Comparison of ENCODE assay signal across 12 cellular contexts in genomic region chr9:6218099-6218502, GRCh38. TPM values are rescaled to one million over a fixed set of nuclear protein-coding genes. Genes with fewer than 3 reads are reported as not detected.
DNase-seq lines count a peak whose midpoint lies in the region; ATAC-seq, FAIRE-seq and TF ChIP-seq lines count a peak whose summit lies in the region.
"Had no signal": no experiment of that assay in that cellular context is flagged by ENCODE, and none has a peak within 500 bp of the region (broad histone marks: within the 10 kb centered on the region; RNA-seq: fewer than 3 reads in every experiment).

No MANE protein-coding gene starts in this region.

- no peak overlapping the region for H3K56ac ChIP-seq in H9 (ENCODE audit: insufficient read length, low read depth, low read length)

- no peaks in the 10 kb centered on the region for H3K4me1 ChIP-seq in smooth muscle cell (ENCODE audit: low read depth)
- no peaks in the 10 kb centered on the region for H3K4me1 ChIP-seq in H9 (ENCODE audit: insufficient read depth, low read length)

- H2AFZ ChIP-seq in smooth muscle cell (ENCODE audit: low read depth) (peak overlapping the region; percentile 65), H9 (ENCODE audit: low read length) (no peak overlapping the region)

- H3K4me3 ChIP-seq in smooth muscle cell: no peak overlapping the region

- no peak overlapping the region for H2BK20ac ChIP-seq in H9 (ENCODE audit: low read depth, low read length, poor library complexity, severe bottlenecking)

- DNase-seq in HPDE6-E6E7 (ENCODE audit: extremely low spot score) (peak; percentile 31), dedifferentiated amniotic fluid mesenchymal stem cell (ENCODE audit: extremely low spot score) (peak; percentile 49), left lobe of liver (ENCODE audit: low spot score) (no peak), smooth muscle cell (lab: John Stamatoyannopoulos, UW; ENCODE audit: unreplicated experiment) (no peak), frontal cortex (ENCODE audit: low spot score in 2 of 2) (no peak), SKM-1 (lab: John Stamatoyannopoulos, UW; ENCODE audit: unreplicated experiment) (no peak), NCI-H128 (lab: John Stamatoyannopoulos, UW; ENCODE audit: unreplicated experiment) (no peak), H9 (no peak)
- DNase-seq: activated T-cell treated with anti-CD3 and anti-CD28 coated beads, Interleukin-2, amount 50 U/mL, for 1 hour; naive thymus-derived CD8-positive, alpha-beta T cell; NCI-H2227 treated with DMSO at 0.1 percent for 48 hours had no signal

- no peak overlapping the region for H3K14ac ChIP-seq in H9 (ENCODE audit: insufficient read depth, low read length)

- H2AK5ac ChIP-seq in H9 (ENCODE audit: insufficient read length, low read length): no peak overlapping the region

- H3K9me3 Mint-ChIP-seq in H9: no peaks in the 10 kb centered on the region
- H3K9me3 Mint-ChIP-seq: T-helper 2 cell treated with Interferon-gamma antibody and Interleukin-4, amounts not matched to agents 5 μg/mL and 100 μg/mL, for 36 hours had no signal

- H3K23me2 ChIP-seq in H9 (ENCODE audit: insufficient read length, low read depth, low read length, poor library complexity, severe bottlenecking): no peaks in the 10 kb centered on the region

- FAIRE-seq in frontal cortex (lab: Jason Lieb, UNC): no peak

- ATAC-seq in left lobe of liver: peak; percentile 43
- ATAC-seq: naive thymus-derived CD8-positive, alpha-beta T cell had no signal

- no peak overlapping the region for H3K4ac ChIP-seq in H9 (ENCODE audit: low read depth, low read length)

- H3F3A ChIP-seq in smooth muscle cell (ENCODE audit: low read depth): no peaks in the 10 kb centered on the region

- no peaks in the 10 kb centered on the region for H3K9me3 ChIP-seq in smooth muscle cell (replicated peaks; ENCODE audit: low read depth)
- H3K9me3 ChIP-seq in H9 (ENCODE audit: control insufficient read depth, low read depth, low read length): no peaks in the 10 kb centered on the region

- peak overlapping the region in 1 of 3 experiments; percentile 3; a peak in 1 of 7 replicates for H3K27ac Mint-ChIP-seq in H9
- H3K27ac Mint-ChIP-seq: naive thymus-derived CD8-positive, alpha-beta T cell; T-helper 2 cell treated with Interferon-gamma antibody and Interleukin-4, amounts not matched to agents 5 μg/mL and 100 μg/mL, for 36 hours had no signal

- no peak overlapping the region for H3K9ac ChIP-seq in smooth muscle cell (ENCODE audit: low read depth)
- H3K9ac ChIP-seq in H9 (ENCODE audit: extremely low read depth, insufficient read length, low read length): no peak overlapping the region

- H3K23ac ChIP-seq in H9 (ENCODE audit: insufficient read length, low read depth, low read length): no peak overlapping the region

- H3T11ph ChIP-seq in H9 (ENCODE audit: low read length): no peak overlapping the region

- H4K8ac ChIP-seq in H9 (replicated peaks; ENCODE audit: insufficient read length, low read depth, low read length): no peak overlapping the region

- H3K36me3 ChIP-seq in smooth muscle cell (ENCODE audit: low read depth): no peaks in the 10 kb centered on the region

- no peak overlapping the region for H4K91ac ChIP-seq in H9 (ENCODE audit: insufficient read length, low read depth, low read length)

- TF ChIP-seq CTCF in smooth muscle cell (IDR thresholded peaks at IDR 0.05; ENCODE audit: borderline replicate concordance, insufficient read depth, poor library complexity, severe bottlenecking) (no peak), H9 (conservative IDR thresholded peaks at IDR 0.05) (no peak)

- H3K4me3 Mint-ChIP-seq in H9: no peak overlapping the region
- H3K4me3 Mint-ChIP-seq: naive thymus-derived CD8-positive, alpha-beta T cell; T-helper 2 cell treated with Interferon-gamma antibody and Interleukin-4, amounts not matched to agents 5 μg/mL and 100 μg/mL, for 36 hours had no signal

- H3K27me3 ChIP-seq in smooth muscle cell (ENCODE audit: low read depth) (no peaks in the 10 kb centered on the region), H9 (ENCODE audit: insufficient read depth, low read length) (no peaks in the 10 kb centered on the region)

- H4K20me1 ChIP-seq in smooth muscle cell (ENCODE audit: low read depth) (no peaks in the 10 kb centered on the region), H9 (ENCODE audit: control insufficient read depth, insufficient read depth, insufficient read length) (no peaks in the 10 kb centered on the region)

- H2BK12ac ChIP-seq in H9 (ENCODE audit: insufficient read length, low read depth, low read length): no peak overlapping the region

- no peaks in the 10 kb centered on the region for H3K79me1 ChIP-seq in H9 (ENCODE audit: insufficient read depth, low read depth, low read length, poor library complexity, severe bottlenecking)

- H3K4me1 Mint-ChIP-seq in H9: peaks cover 4 to 8% of the 10 kb centered on the region in 2 experiments
- H3K4me1 Mint-ChIP-seq: naive thymus-derived CD8-positive, alpha-beta T cell had no signal

- no peak overlapping the region for H2BK120ac ChIP-seq in H9 (ENCODE audit: low read depth, low read length, poor library complexity, severe bottlenecking)

- no peak overlapping the region for H3K18ac ChIP-seq in H9 (ENCODE audit: insufficient read length, low read depth, low read length)

- H2BK15ac ChIP-seq in H9 (ENCODE audit: low read depth, low read length): no peak overlapping the region

- H3K4me2 ChIP-seq in smooth muscle cell (no peak overlapping the region), H9 (ENCODE audit: insufficient read depth, insufficient read length, low read length) (no peak overlapping the region)

- no peak overlapping the region for H3K27ac ChIP-seq in smooth muscle cell (ENCODE audit: low read depth)
- H3K27ac ChIP-seq in H9 (ENCODE audit: insufficient read length, low read depth, low read length): no peak overlapping the region

- 60% methylated on average over 3 of the region's 3 CpGs for WGBS in smooth muscle cell (ENCODE audit: low lambda C conversion rate)
- no CpG with 5 or more reads among the region's 3 CpGs for WGBS in H9 (ENCODE audit: extremely low coverage, insufficient read length, low lambda C conversion rate)

- no peaks in the 10 kb centered on the region for H3K36me3 Mint-ChIP-seq in H9 (ENCODE audit: insufficient read depth in 1 of 3, low read depth in 3 of 3)
- H3K36me3 Mint-ChIP-seq: naive thymus-derived CD8-positive, alpha-beta T cell had no signal

- H3K79me2 ChIP-seq in smooth muscle cell (ENCODE audit: low read depth) (no peaks in the 10 kb centered on the region), H9 (ENCODE audit: insufficient read depth, low read length) (no peaks in the 10 kb centered on the region)

- no peak overlapping the region for H2BK5ac ChIP-seq in H9 (ENCODE audit: insufficient read length, low read length)

- no peak overlapping the region for H4K5ac ChIP-seq in H9 (ENCODE audit: insufficient read length, low read depth, low read length)

- H3K27me3 Mint-ChIP-seq in H9 (ENCODE audit: low read depth): no peaks in the 10 kb centered on the region

RNA-seq across cellular contexts. Expression of gene IL33, which starts 2.5 kb away (rescaled TPM):
- total RNA-seq in left lobe of liver (9.3 TPM), smooth muscle cell (14.4 and 18.8 TPM in 2 replicates), frontal cortex (8.6 TPM), H9 (2021) (not detected in 2 replicates)
- 3.8 and 6.7 TPM in 2 replicates for polyA plus RNA-seq in smooth muscle cell
- total RNA-seq: naive thymus-derived CD8-positive, alpha-beta T cell had no signal
- polyA plus RNA-seq: naive thymus-derived CD8-positive, alpha-beta T cell had no signal

Comparison
In these comparisons a context has a peak if more than half of its experiments do, and no peak if none do; other contexts are left out.
1. DNase-seq: peak in HPDE6-E6E7 (single experiment) and dedifferentiated amniotic fluid mesenchymal stem cell (single experiment); none in left lobe of liver (single experiment), smooth muscle cell (single experiment), frontal cortex (0 of 2), SKM-1 (single experiment), NCI-H128 (single experiment) and H9 (single experiment).